ENCODE assay signal across 14 cellular contexts in genomic region chr13:34833562-34834182, GRCh38.
A peak's percentile ranks its signal among the peaks of the same experiment; 100 is the strongest.
DNase-seq lines count a peak whose midpoint lies in the region; ATAC-seq, FAIRE-seq and TF ChIP-seq lines count a peak whose summit lies in the region.
"Had no signal": no experiment of that assay in that cellular context is flagged by ENCODE, and none has a peak within 500 bp of the region (broad histone marks: within the 10 kb centered on the region; RNA-seq: fewer than 3 reads in every experiment).

No MANE protein-coding gene starts in this region.

- H3K9me1 ChIP-seq in IMR-90 (ENCODE audit: insufficient read depth, low read length) = no peaks in the 10 kb centered on the region

- H3K27me3 Mint-ChIP-seq in progenitor cell of endocrine pancreas = no peaks in the 10 kb centered on the region

- BruUV-seq in IMR-90 (replicated peaks; lab: Mats Ljungman, UMichigan) = no TSS peak

- no peak overlapping the region for H4K91ac ChIP-seq in IMR-90 (ENCODE audit: insufficient read depth, low read depth, low read length)

- no peak overlapping the region for H3K9ac ChIP-seq in IMR-90 (ENCODE audit: low read depth, low read length)

- no peak overlapping the region for H4K8ac ChIP-seq in IMR-90 (ENCODE audit: low read depth in 2 of 2, low read length in 2 of 2)

- H3K4me3 ChIP-seq in IMR-90 (ENCODE audit: insufficient read depth, low read depth, low read length) (no peak overlapping the region), bronchial epithelial cell (ENCODE audit: low read depth, low read length) (no peak overlapping the region)
- H3K4me3 ChIP-seq: thoracic aorta had no signal

- H3K4ac ChIP-seq in IMR-90 (ENCODE audit: low read depth, low read length) = no peak overlapping the region

- H2BK120ac ChIP-seq in IMR-90 (ENCODE audit: low read depth, low read length) = no peak overlapping the region

- H3K27ac ChIP-seq in IMR-90 (ENCODE audit: insufficient read depth, low read length) = no peak overlapping the region
- H3K27ac ChIP-seq: thoracic aorta had no signal

- peaks cover 8% of the 10 kb centered on the region for H3K9me3 Mint-ChIP-seq in progenitor cell of endocrine pancreas (ENCODE audit: low read depth)

- no peaks in the 10 kb centered on the region for H3K4me1 ChIP-seq in IMR-90 (ENCODE audit: control insufficient read depth, insufficient read depth, low read length)

- H2AK9ac ChIP-seq in IMR-90 (replicated peaks; ENCODE audit: low read depth, low read length, poor library complexity) = no peak overlapping the region

- intact Hi-C loops in IMR-90 (cut with micrococcal nuclease) = no loop called here

- no peak overlapping the region for H3K27ac Mint-ChIP-seq in progenitor cell of endocrine pancreas
- H3K27ac Mint-ChIP-seq: naive B cell had no signal

- DNase-seq in NCI-H82 (lab: John Stamatoyannopoulos, UW) = peak; percentile 29
- no peak for DNase-seq in NCI-H82 treated with DMSO at 0.1 percent for 48 hours (lab: John Stamatoyannopoulos, UW; ENCODE audit: unreplicated experiment)
- peak; percentile 2 for DNase-seq in IMR-90
- DNase-seq in bronchial epithelial cell (ENCODE audit: low read depth) = peak; percentile 61
- no peak for DNase-seq in progenitor cell of endocrine pancreas (ENCODE audit: low spot score, unreplicated experiment)
- DNase-seq in NK-92 treated with Interleukin-12 subunit alpha and Interleukin-12 subunit beta, amount 100 ng/mL, for 24 hours (lab: John Stamatoyannopoulos, UW) = no peak
- DNase-seq: activated effector memory CD4-positive, alpha-beta T cell treated with anti-CD3 and anti-CD28 coated beads, Interleukin-2, amount 50 U/mL, for 16 hours; DMS79; naive B cell; NCI-H1417 had no signal

- CTCF ChIA-PET in IMR-90 (lab: Yijun Ruan, JAX) = no interaction called here

- H2BK20ac ChIP-seq in IMR-90 (ENCODE audit: low read depth, low read length) = no peak overlapping the region

- ATAC-seq in IMR-90 (ENCODE audit: low read depth) (no peak; the same call in 1 of the 2 replicates), GM19467 (IDR thresholded peaks at IDR 0.05; ENCODE audit: unreplicated experiment) (no peak), HG03159 (IDR thresholded peaks at IDR 0.05; ENCODE audit: unreplicated experiment) (no peak)

- no peak for TF ChIP-seq POLR2A in IMR-90 (IDR thresholded peaks at IDR 0.05; ENCODE audit: low read depth, low read length)

- dilution Hi-C loops in IMR-90 (cut with HindIII; ENCODE audit: low sequenced_read_pairs, unreplicated experiment) = no loop called here

- no peaks in the 10 kb centered on the region for H3K9me3 ChIP-seq in IMR-90 (ENCODE audit: control insufficient read depth, insufficient read depth, low read length)
- H3K9me3 ChIP-seq: thoracic aorta had no signal

- no peak overlapping the region for H3K14ac ChIP-seq in IMR-90 (replicated peaks; ENCODE audit: low read depth, low read length)

- no peak overlapping the region for H3K56ac ChIP-seq in IMR-90 (ENCODE audit: extremely low read depth, insufficient read depth, low read length)

- H2AFZ ChIP-seq in IMR-90 (replicated peaks; ENCODE audit: low read length, poor library complexity) = no peak overlapping the region

- no peak overlapping the region for H2BK5ac ChIP-seq in IMR-90 (ENCODE audit: low read depth, low read length, poor library complexity, severe bottlenecking)

- H3K36me3 Mint-ChIP-seq in progenitor cell of endocrine pancreas (ENCODE audit: insufficient read depth) = no peaks in the 10 kb centered on the region
- H3K36me3 Mint-ChIP-seq: naive B cell had no signal

- no peak overlapping the region for H4K5ac ChIP-seq in IMR-90 (ENCODE audit: low read depth, low read length)

- H4K20me1 ChIP-seq in IMR-90 (ENCODE audit: insufficient read depth, low read length) = no peaks in the 10 kb centered on the region

- H3K23ac ChIP-seq in IMR-90 (ENCODE audit: low read depth, low read length) = no peak overlapping the region

- H3K4me1 Mint-ChIP-seq in progenitor cell of endocrine pancreas (ENCODE audit: low read depth) = no peaks in the 10 kb centered on the region
- H3K4me1 Mint-ChIP-seq: naive B cell had no signal

- WGBS in IMR-90 (ENCODE audit: extremely low coverage in 2 of 2, insufficient read length in 1 of 2), 2 experiments = no CpG with 5 or more reads among the region's 6 CpGs

- no peak overlapping the region for H2AK5ac ChIP-seq in IMR-90 (ENCODE audit: low read depth, low read length)

- H3K18ac ChIP-seq in IMR-90 (ENCODE audit: low read depth, low read length) = no peak overlapping the region

- H3K79me1 ChIP-seq in IMR-90 (ENCODE audit: low read depth in 1 of 2, low read length in 2 of 2) = no peaks in the 10 kb centered on the region

- POLR2A ChIA-PET in IMR-90 (lab: Charles Lee; ENCODE audit: unreplicated experiment) = no interaction called here

- FAIRE-seq in bronchial epithelial cell (lab: Jason Lieb, UNC) = no peak
- FAIRE-seq: keratinocyte had no signal

- in situ Hi-C loops in IMR-90 (cut with MboI; ENCODE audit: low sequenced_read_pairs) = no loop called here

- no peaks in the 10 kb centered on the region for H3K36me3 ChIP-seq in IMR-90 (ENCODE audit: control insufficient read depth, insufficient read depth, low read length)
- H3K36me3 ChIP-seq in bronchial epithelial cell (ENCODE audit: control insufficient read depth, insufficient read depth, low read length) = no peaks in the 10 kb centered on the region
- H3K36me3 ChIP-seq: thoracic aorta had no signal

- no peak overlapping the region for H2BK15ac ChIP-seq in IMR-90 (ENCODE audit: low read depth, low read length)

- no peaks in the 10 kb centered on the region for H3K27me3 ChIP-seq in IMR-90 (ENCODE audit: control insufficient read depth, insufficient read depth, low read length)
- no peaks in the 10 kb centered on the region for H3K27me3 ChIP-seq in bronchial epithelial cell (ENCODE audit: control insufficient read depth, insufficient read depth, low read length)

- H3K4me3 Mint-ChIP-seq in progenitor cell of endocrine pancreas (ENCODE audit: low read depth) = no peak overlapping the region
- H3K4me3 Mint-ChIP-seq: naive B cell had no signal

- TF ChIP-seq RAD21 in IMR-90 (IDR thresholded peaks at IDR 0.05; ENCODE audit: low read length) = no peak

- no peak overlapping the region for H3K4me2 ChIP-seq in IMR-90 (ENCODE audit: low read depth, low read length)

- TF ChIP-seq CTCF in IMR-90 (conservative IDR thresholded peaks at IDR 0.05; ENCODE audit: low read depth, low read length) = no peak
- peak; percentile 13 for TF ChIP-seq CTCF in bronchial epithelial cell (IDR thresholded peaks at IDR 0.05; ENCODE audit: insufficient read depth, low read length, severe bottlenecking)
- TF ChIP-seq CTCF in progenitor cell of endocrine pancreas (IDR thresholded peaks at IDR 0.05; ENCODE audit: unreplicated experiment) = peak; percentile 7

TF ChIP-seq in IMR-90, 13 proteins besides CTCF, POLR2A, EP300 and RAD21:
- TF ChIP-seq MAFK (IDR thresholded peaks at IDR 0.05; ENCODE audit: low read depth, low read length) (no peak), FOS (IDR thresholded peaks at IDR 0.05; ENCODE audit: low read depth, low read length) (no peak), CHD1 (IDR thresholded peaks at IDR 0.05; ENCODE audit: low read depth, low read length) (no peak), MAZ (IDR thresholded peaks at IDR 0.05; ENCODE audit: borderline replicate concordance, low read depth, low read length) (no peak), MXI1 (IDR thresholded peaks at IDR 0.05; ENCODE audit: borderline replicate concordance, low read depth, low read length) (no peak), SMC3 (IDR thresholded peaks at IDR 0.05; ENCODE audit: low read depth, low read length) (no peak), CEBPB (IDR thresholded peaks at IDR 0.05; ENCODE audit: low read depth, low read length) (no peak), RFX5 (IDR thresholded peaks at IDR 0.05; ENCODE audit: low read depth, low read length) (no peak)
- TF ChIP-seq, protein P1, sequence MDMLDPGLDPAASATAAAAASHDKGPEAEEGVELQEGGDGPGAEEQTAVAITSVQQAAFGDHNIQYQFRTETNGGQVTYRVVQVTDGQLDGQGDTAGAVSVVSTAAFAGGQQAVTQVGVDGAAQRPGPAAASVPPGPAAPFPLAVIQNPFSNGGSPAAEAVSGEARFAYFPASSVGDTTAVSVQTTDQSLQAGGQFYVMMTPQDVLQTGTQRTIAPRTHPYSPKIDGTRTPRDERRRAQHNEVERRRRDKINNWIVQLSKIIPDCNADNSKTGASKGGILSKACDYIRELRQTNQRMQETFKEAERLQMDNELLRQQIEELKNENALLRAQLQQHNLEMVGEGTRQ (IDR thresholded peaks at IDR 0.05; ENCODE audit: low read depth, low read length) = no peak
- TF ChIP-seq, protein P2, sequence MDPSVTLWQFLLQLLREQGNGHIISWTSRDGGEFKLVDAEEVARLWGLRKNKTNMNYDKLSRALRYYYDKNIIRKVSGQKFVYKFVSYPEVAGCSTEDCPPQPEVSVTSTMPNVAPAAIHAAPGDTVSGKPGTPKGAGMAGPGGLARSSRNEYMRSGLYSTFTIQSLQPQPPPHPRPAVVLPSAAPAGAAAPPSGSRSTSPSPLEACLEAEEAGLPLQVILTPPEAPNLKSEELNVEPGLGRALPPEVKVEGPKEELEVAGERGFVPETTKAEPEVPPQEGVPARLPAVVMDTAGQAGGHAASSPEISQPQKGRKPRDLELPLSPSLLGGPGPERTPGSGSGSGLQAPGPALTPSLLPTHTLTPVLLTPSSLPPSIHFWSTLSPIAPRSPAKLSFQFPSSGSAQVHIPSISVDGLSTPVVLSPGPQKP (IDR thresholded peaks at IDR 0.05; ENCODE audit: borderline replicate concordance, low read depth, low read length) = no peak

Comparison
In these comparisons a context has a peak if more than half of its experiments do, and no peak if none do; other contexts are left out.
1. DNase-seq: peak in NCI-H82 (single experiment), IMR-90 (single experiment) and bronchial epithelial cell (single experiment); none in NCI-H82 treated with DMSO at 0.1 percent for 48 hours (single experiment), progenitor cell of endocrine pancreas (single experiment) and NK-92 treated with Interleukin-12 subunit alpha and Interleukin-12 subunit beta, amount 100 ng/mL, for 24 hours (single experiment).